9 cellular contexts compared by ENCODE assay signal in the genomic region with DNA sequence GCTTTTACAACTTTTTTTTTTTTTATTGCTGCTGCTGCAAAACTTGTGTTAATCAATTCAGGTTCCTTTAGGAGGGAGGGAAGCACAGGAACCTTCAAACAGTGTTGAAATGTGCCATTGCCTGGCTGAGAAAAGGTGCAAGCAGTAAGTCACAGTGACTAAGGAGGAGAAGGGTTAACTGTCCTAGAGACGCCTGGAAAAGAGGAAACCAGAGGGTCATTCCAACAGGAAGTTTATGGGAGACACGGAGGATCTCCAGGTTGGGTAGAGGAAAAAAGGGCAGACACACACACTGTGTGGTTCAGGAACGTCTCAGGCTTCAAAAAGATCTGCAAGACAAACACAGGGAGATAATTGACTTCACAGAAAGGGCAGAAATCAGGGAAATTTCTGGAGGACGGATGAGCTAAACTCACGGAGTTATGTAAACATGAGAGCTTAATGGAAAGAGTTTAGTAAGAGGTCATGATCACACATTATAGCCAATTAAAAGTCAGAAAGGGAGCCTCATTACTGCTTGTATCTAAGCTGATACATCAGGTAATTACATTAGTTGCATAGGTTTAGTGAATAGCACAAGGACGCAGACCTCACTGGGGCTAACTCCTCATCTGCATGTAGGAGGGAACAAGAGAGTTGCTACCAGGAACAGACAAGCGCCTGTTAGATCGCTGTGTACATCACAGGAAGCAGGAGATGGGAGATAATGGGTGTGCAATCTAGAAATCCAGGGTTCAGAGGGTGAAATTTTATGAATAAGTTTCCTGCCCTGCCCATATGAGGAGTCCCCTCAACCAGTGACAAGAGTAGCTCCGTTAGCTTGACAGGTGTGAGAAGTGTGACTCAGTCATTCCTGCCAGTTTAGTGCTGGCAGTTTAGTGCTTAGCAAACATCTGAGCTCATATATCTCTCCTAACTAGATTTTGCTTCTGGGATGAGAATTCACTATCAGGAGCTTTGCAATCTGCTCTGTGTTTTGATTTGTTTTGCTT.
A peak's percentile ranks its signal among the peaks of the same experiment; 100 is the strongest.
DNase-seq lines count a peak whose midpoint lies in the region; ATAC-seq, FAIRE-seq and TF ChIP-seq lines count a peak whose summit lies in the region.
"Had no signal": no experiment of that assay in that cellular context is flagged by ENCODE, and none has a peak within 500 bp of the region (broad histone marks: within the 10 kb centered on the region; RNA-seq: fewer than 3 reads in every experiment).

No MANE protein-coding gene starts in this region.

- no peaks in the 10 kb centered on the region for H3K79me2 ChIP-seq in mesendoderm (ENCODE audit: control insufficient read depth, insufficient read depth, low read length)

- H3K27me3 ChIP-seq in mesendoderm (ENCODE audit: insufficient read depth, low read length, poor library complexity) (no peaks in the 10 kb centered on the region), heart right ventricle (peaks cover 0 to 27% (median 11%) of the 10 kb centered on the region in 7 donors)
- H3K27me3 ChIP-seq: right atrium auricular region had no signal

- WGBS in mesendoderm (ENCODE audit: extremely low coverage, insufficient coverage, low lambda C conversion rate): no CpG with 5 or more reads among the region's 9 CpGs
- 28 to 38% methylated on average over 9 of the region's 9 CpGs for WGBS in heart right ventricle, 2 donors

- H3K9ac ChIP-seq in mesendoderm (ENCODE audit: low read length): no peak overlapping the region

- no peak overlapping the region for H2BK120ac ChIP-seq in mesendoderm (ENCODE audit: low read depth, low read length)

- no peaks in the 10 kb centered on the region for H3K79me1 ChIP-seq in mesendoderm (ENCODE audit: low read length)

- no peak overlapping the region for H2BK15ac ChIP-seq in mesendoderm (replicated peaks; ENCODE audit: low read depth)

- H3K36me3 ChIP-seq in mesendoderm (ENCODE audit: control insufficient read depth, insufficient read depth, low read length) (no peaks in the 10 kb centered on the region), heart right ventricle (no peaks in the 10 kb centered on the region)
- H3K36me3 ChIP-seq: right atrium auricular region had no signal

- H3K56ac ChIP-seq in mesendoderm (ENCODE audit: low read length): peak overlapping the region; percentile 51

- TF ChIP-seq POLR2A in NB4 (IDR thresholded peaks at IDR 0.05; ENCODE audit: extremely low read depth, insufficient read length) (no peak), GM12892 (IDR thresholded peaks at IDR 0.05; ENCODE audit: low read depth, low read length) (no peak)

- H2AK5ac ChIP-seq in mesendoderm (ENCODE audit: low read length): no peak overlapping the region

- H4K8ac ChIP-seq in mesendoderm (ENCODE audit: low read depth, low read length): no peak overlapping the region

- H3K23ac ChIP-seq in mesendoderm (ENCODE audit: low read length): no peak overlapping the region

- DNase-seq in NB4 (ENCODE audit: low read depth): peak; percentile 81
- peak; percentile 85 for DNase-seq in SW480 (ENCODE audit: low spot score)
- no peak for DNase-seq in mesendoderm
- DNase-seq in heart right ventricle: no peak
- no peak for DNase-seq in AG08395 (ENCODE audit: low spot score)
- no peak for DNase-seq in GM12892 (ENCODE audit: insufficient read length)
- DNase-seq in NK-92 treated with Interleukin-12 subunit alpha and Interleukin-12 subunit beta, amount 100 ng/mL, for 24 hours (lab: John Stamatoyannopoulos, UW): no peak

- no peaks in the 10 kb centered on the region for H3K9me3 ChIP-seq in heart right ventricle
- H3K9me3 ChIP-seq: right atrium auricular region had no signal

- FAIRE-seq in GM12892 (lab: Jason Lieb, UNC): no peak

- peak overlapping the region; percentile 54 for H3K18ac ChIP-seq in mesendoderm (ENCODE audit: low read length)

- intact Hi-C loops in heart right ventricle (cut with DNase I): no loop called here

- peak overlapping the region; percentile 83 for H3K4ac ChIP-seq in mesendoderm (ENCODE audit: low read depth, low read length)

- TF ChIP-seq CTCF in NB4 (IDR thresholded peaks at IDR 0.05; ENCODE audit: low read depth, low read length) (no peak), heart right ventricle (IDR thresholded peaks at IDR 0.05) (no peak)

- ATAC-seq in GM18868 (IDR thresholded peaks at IDR 0.05; ENCODE audit: unreplicated experiment) (peak; percentile 77), heart right ventricle (no peak)

- H3K4me3 ChIP-seq in NB4 (ENCODE audit: low read depth, low read length): peak overlapping the region; percentile 14
- H3K4me3 ChIP-seq in mesendoderm (ENCODE audit: low read length): no peak overlapping the region
- no peak overlapping the region for H3K4me3 ChIP-seq in heart right ventricle
- H3K4me3 ChIP-seq: right atrium auricular region had no signal

- H3K27ac ChIP-seq in mesendoderm (ENCODE audit: low read depth, low read length) (no peak overlapping the region), heart right ventricle (no peak overlapping the region)
- H3K27ac ChIP-seq: right atrium auricular region had no signal

- no peak overlapping the region for H4K5ac ChIP-seq in mesendoderm (ENCODE audit: low read length)

- peaks cover 8% of the 10 kb centered on the region for H3K4me1 ChIP-seq in mesendoderm (ENCODE audit: control insufficient read depth, low read depth, low read length)
- H3K4me1 ChIP-seq in heart right ventricle: no peaks in the 10 kb centered on the region
- H3K4me1 ChIP-seq: right atrium auricular region had no signal

- no peak overlapping the region for H3K4me2 ChIP-seq in mesendoderm (ENCODE audit: low read length)

- peak overlapping the region; percentile 14 for H2BK5ac ChIP-seq in mesendoderm (ENCODE audit: low read length)

Comparison
In these comparisons a context has a peak if more than half of its experiments do, and no peak if none do; other contexts are left out.
1. DNase-seq: peak in NB4 (single experiment) and SW480 (single experiment); none in mesendoderm (single experiment), heart right ventricle (0 of 2), AG08395 (single experiment), GM12892 (single experiment) and NK-92 treated with Interleukin-12 subunit alpha and Interleukin-12 subunit beta, amount 100 ng/mL, for 24 hours (single experiment).